Comparison of ENCODE assay signal across 8 cellular contexts in genomic region chr3:28940530-28940929, GRCh38.
DNase-seq lines count a peak whose midpoint lies in the region; ATAC-seq and TF ChIP-seq lines count a peak whose summit lies in the region.

No MANE protein-coding gene starts in this region.

- TF ChIP-seq POLR2A in adrenal gland (IDR thresholded peaks at IDR 0.05): no peak

- ATAC-seq in GM19328 (IDR thresholded peaks at IDR 0.05; ENCODE audit: unreplicated experiment) (peak; percentile 77), HG03175 (IDR thresholded peaks at IDR 0.05; ENCODE audit: unreplicated experiment) (peak; percentile 80), lung (ENCODE audit: insufficient read depth, low FRiP score) (peak; percentile 58)

- CTCF ChIA-PET in AG04450 (lab: Charles Lee): no interaction called here

- POLR2A ChIA-PET in AG04450 (lab: Yijun Ruan, JAX): no interaction called here

- TF ChIP-seq CTCF in AG04450 (IDR thresholded peaks at IDR 0.05; ENCODE audit: low read depth, low read length): no peak
- no peak for TF ChIP-seq CTCF in adrenal gland (IDR thresholded peaks at IDR 0.05)
- TF ChIP-seq CTCF in lung (IDR thresholded peaks at IDR 0.05; ENCODE audit: control extremely low read depth, extremely low read depth): no peak

- no peaks in the 10 kb centered on the region for H3K9me3 ChIP-seq in AG04450 (ENCODE audit: control insufficient read depth, insufficient read depth, low read length)
- H3K9me3 ChIP-seq in adrenal gland (replicated peaks in 1 of 3): no peaks in the 10 kb centered on the region
- H3K9me3 ChIP-seq in lung (ENCODE audit: control insufficient read depth in 2 of 2, insufficient read depth in 1 of 2, low read length in 1 of 2): no peaks in the 10 kb centered on the region

- H3K36me3 ChIP-seq in adrenal gland (replicated peaks in 1 of 2): no peaks in the 10 kb centered on the region
- no peaks in the 10 kb centered on the region for H3K36me3 ChIP-seq in lung (ENCODE audit: control insufficient read depth in 2 of 2, insufficient read depth in 2 of 2, low read length in 2 of 2)

- no peaks in the 10 kb centered on the region for H3K27me3 ChIP-seq in AG04450 (ENCODE audit: control insufficient read depth, insufficient read depth, low read length)
- no peaks in the 10 kb centered on the region for H3K27me3 ChIP-seq in adrenal gland
- no peaks in the 10 kb centered on the region for H3K27me3 ChIP-seq in lung (ENCODE audit: control insufficient read depth, insufficient read depth)

- H3K4me3 ChIP-seq in AG04450 (ENCODE audit: low read depth, low read length) (no peak overlapping the region), adrenal gland (no peak overlapping the region), lung (no peak overlapping the region)

- no peak overlapping the region for H3K27ac ChIP-seq in AG04450 (ENCODE audit: low read depth, low read length)
- H3K27ac ChIP-seq in adrenal gland: peak overlapping the region in 1 of 5 donors; percentile 36
- no peak overlapping the region for H3K27ac ChIP-seq in lung (ENCODE audit: low read depth in 1 of 2, low read length in 1 of 2)

- intact Hi-C loops in adrenal gland (cut with DNase I): no loop called here

- DNase-seq in AG04450 (ENCODE audit: low read depth, low spot score): peak; percentile 78
- DNase-seq in adrenal gland: peak in 4 of 7 donors; percentile 5 to 39 (median 14)
- no peak for DNase-seq in lung (ENCODE audit: low spot score)
- no peak for DNase-seq in NCI-H1417 treated with DMSO at 0.1 percent for 48 hours (lab: John Stamatoyannopoulos, UW)
- no peak for DNase-seq in SHP77 treated with DMSO at 0.1 percent for 48 hours (lab: John Stamatoyannopoulos, UW)
- DNase-seq in NCI-H82 (lab: John Stamatoyannopoulos, UW): no peak

- peaks cover 0 to 15% of the 10 kb centered on the region in 2 donors for H3K4me1 ChIP-seq in adrenal gland (replicated peaks in 1 of 2)
- H3K4me1 ChIP-seq in lung (ENCODE audit: control insufficient read depth in 2 of 2, insufficient read depth in 2 of 2, low read length in 2 of 2): no peaks in the 10 kb centered on the region

Comparison
In these comparisons a context has a peak if more than half of its experiments do, and no peak if none do; other contexts are left out.
1. DNase-seq: peak in AG04450 (single experiment) and adrenal gland (4 of 7); none in lung (single experiment), NCI-H1417 treated with DMSO at 0.1 percent for 48 hours (single experiment), SHP77 treated with DMSO at 0.1 percent for 48 hours (single experiment) and NCI-H82 (single experiment).
2. Peak in every context shown above with its lines, with median percentiles within 50 percentile points of each other: ATAC-seq.